Comparison of ENCODE assay signal across 20 cellular contexts in genomic region chr2:62032096-62032495, GRCh38.
DNase-seq lines count a peak whose midpoint lies in the region; ATAC-seq and TF ChIP-seq lines count a peak whose summit lies in the region.
"Had no signal": no experiment of that assay in that cellular context is flagged by ENCODE, and none has a peak within 500 bp of the region (broad histone marks: within the 10 kb centered on the region; RNA-seq: fewer than 3 reads in every experiment).

No MANE protein-coding gene starts in this region.

- H3K9me3 ChIP-seq in Caco-2 (no peaks in the 10 kb centered on the region), OCI-LY1 (ENCODE audit: low read length) (no peaks in the 10 kb centered on the region), mucosa of descending colon (no peaks in the 10 kb centered on the region)
- H3K9me3 ChIP-seq: BE2C, HAP-1, Peyer's patch had no signal

- intact Hi-C loops in Caco-2 (cut with micrococcal nuclease; ENCODE audit: unreplicated experiment) (no loop called here), mucosa of descending colon (cut with DNase I, micrococcal nuclease) (no loop called here)

- DNase-seq in Caco-2 (no peak), islet precursor cell (peak; percentile 54), NCI-H526 treated with DMSO at 0.1 percent for 48 hours (lab: John Stamatoyannopoulos, UW) (no peak), NCI-H128 (lab: John Stamatoyannopoulos, UW; ENCODE audit: unreplicated experiment) (no peak), mucosa of descending colon (no peak), SIG-M5 (lab: John Stamatoyannopoulos, UW) (no peak)
- DNase-seq: BE2C; CD4-positive, alpha-beta T cell; DMS153; GF-D8; GM23248; KBM-7; NCI-H1436 treated with DMSO at 0.1 percent for 48 hours; NCI-H2029; NCI-H345; NCI-H524 treated with DMSO at 0.1 percent for 48 hours; Peyer's patch had no signal

- TF ChIP-seq CTCF in Caco-2 (IDR thresholded peaks at IDR 0.05; ENCODE audit: insufficient read depth in 1 of 2, low read depth in 1 of 2, low read length in 1 of 2, severe bottlenecking in 1 of 2, unreplicated experiment in 1 of 2) (no peak), OCI-LY1 (IDR thresholded peaks at IDR 0.05; ENCODE audit: low read length) (no peak), mucosa of descending colon (IDR thresholded peaks at IDR 0.05) (no peak)

- no peak overlapping the region for H3K4me3 Mint-ChIP-seq in Caco-2 (ENCODE audit: unreplicated experiment)
- H3K4me3 Mint-ChIP-seq: CD4-positive, alpha-beta T cell had no signal

- peaks cover 23% of the 10 kb centered on the region for H3K4me1 Mint-ChIP-seq in Caco-2 (ENCODE audit: low read depth, unreplicated experiment)

- CTCF ChIA-PET in Caco-2 (lab: Charles Lee): no interaction called here

- H3K4me3 ChIP-seq in Caco-2 (ENCODE audit: low read depth, low read length): no peak overlapping the region
- H3K4me3 ChIP-seq in OCI-LY1 (ENCODE audit: low read depth, low read length, poor library complexity, severe bottlenecking): no peak overlapping the region
- no peak overlapping the region for H3K4me3 ChIP-seq in mucosa of descending colon
- H3K4me3 ChIP-seq: GM23248, HAP-1, Peyer's patch had no signal

- no peak overlapping the region for H2AFZ ChIP-seq in OCI-LY1 (ENCODE audit: low read length)
- H2AFZ ChIP-seq: GM23248 had no signal

- H3K79me2 ChIP-seq in OCI-LY1 (ENCODE audit: insufficient read depth, low read length): no peaks in the 10 kb centered on the region

- ATAC-seq in GM19035 (IDR thresholded peaks at IDR 0.05; ENCODE audit: unreplicated experiment): peak; percentile 50
- ATAC-seq in mucosa of descending colon: no peak

- H3K27ac ChIP-seq in OCI-LY1 (ENCODE audit: low read depth, low read length, poor library complexity, severe bottlenecking): peak overlapping the region; percentile 59
- H3K27ac ChIP-seq: GM23248, Peyer's patch had no signal

- H3K9ac ChIP-seq in OCI-LY1 (ENCODE audit: low read length): no peak overlapping the region
- H3K9ac ChIP-seq: GM23248 had no signal

- H3K36me3 Mint-ChIP-seq in Caco-2 (ENCODE audit: insufficient read depth, unreplicated experiment): no peaks in the 10 kb centered on the region

- H3K27ac Mint-ChIP-seq in Caco-2 (ENCODE audit: unreplicated experiment): peak overlapping the region; percentile 25
- H3K27ac Mint-ChIP-seq: CD4-positive, alpha-beta T cell had no signal

- H3K36me3 ChIP-seq in Caco-2 (ENCODE audit: control insufficient read depth, insufficient read depth, low read length): no peaks in the 10 kb centered on the region
- H3K36me3 ChIP-seq in OCI-LY1 (ENCODE audit: insufficient read depth, low read length): no peaks in the 10 kb centered on the region
- no peaks in the 10 kb centered on the region for H3K36me3 ChIP-seq in mucosa of descending colon (ENCODE audit: low read depth)
- H3K36me3 ChIP-seq: BE2C, HAP-1, Peyer's patch had no signal

- H3K27me3 ChIP-seq in Caco-2 (replicated peaks; ENCODE audit: control insufficient read depth, insufficient read depth, low read length) (no peaks in the 10 kb centered on the region), OCI-LY1 (ENCODE audit: insufficient read depth, low read length) (no peaks in the 10 kb centered on the region)
- H3K27me3 ChIP-seq: BE2C, Peyer's patch had no signal

- no peaks in the 10 kb centered on the region for H3K9me2 ChIP-seq in OCI-LY1 (ENCODE audit: low read depth, low read length)

- no peaks in the 10 kb centered on the region for H3F3A ChIP-seq in OCI-LY1 (ENCODE audit: insufficient read depth, low read length)

- H3K4me2 ChIP-seq in OCI-LY1 (ENCODE audit: low read length): no peak overlapping the region

- no TSS peak for BruUV-seq in Caco-2 (replicated peaks; lab: Mats Ljungman, UMichigan)

- H3K27me3 Mint-ChIP-seq in Caco-2 (ENCODE audit: insufficient read depth, unreplicated experiment): no peaks in the 10 kb centered on the region
- H3K27me3 Mint-ChIP-seq: CD4-positive, alpha-beta T cell had no signal

- H3K4me1 ChIP-seq in Caco-2 (peaks cover 11% of the 10 kb centered on the region), OCI-LY1 (ENCODE audit: insufficient read depth, low read length, severe bottlenecking) (peaks cover 36% of the 10 kb centered on the region), mucosa of descending colon (ENCODE audit: low read depth) (no peaks in the 10 kb centered on the region)
- H3K4me1 ChIP-seq: BE2C, Peyer's patch had no signal

- POLR2A ChIA-PET in Caco-2 (lab: Charles Lee): no interaction called here

- no peaks in the 10 kb centered on the region for H3K9me3 Mint-ChIP-seq in Caco-2 (ENCODE audit: unreplicated experiment)
- H3K9me3 Mint-ChIP-seq: CD4-positive, alpha-beta T cell had no signal

- no peaks in the 10 kb centered on the region for H4K20me1 ChIP-seq in OCI-LY1 (ENCODE audit: insufficient read depth, low read length)
